ENCODE assay signal across 9 cellular contexts in the genomic region with DNA sequence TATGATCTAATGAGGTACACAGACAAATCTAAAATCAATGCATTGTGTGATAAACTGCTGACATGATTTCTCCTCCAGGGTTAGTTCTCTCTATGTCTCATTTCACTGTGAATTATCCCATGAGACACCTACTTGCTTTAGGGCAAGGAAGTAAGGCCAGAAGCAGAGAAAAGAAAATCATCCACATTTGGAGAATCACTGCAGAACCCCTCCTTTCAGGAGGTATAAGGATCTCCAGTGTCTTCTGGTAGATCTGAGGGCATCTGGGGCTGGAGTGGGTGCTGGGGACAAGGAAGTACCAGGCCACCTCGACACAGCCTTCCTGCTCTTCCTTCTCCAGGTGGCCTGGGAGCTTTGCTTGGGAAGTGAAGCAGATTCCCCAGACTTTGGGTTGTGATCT. TPM values are rescaled to one million over a fixed set of nuclear protein-coding genes. Genes with fewer than 3 reads are reported as not detected.
DNase-seq lines count a peak whose midpoint lies in the region; ATAC-seq and TF ChIP-seq lines count a peak whose summit lies in the region.
"Had no signal": no experiment of that assay in that cellular context is flagged by ENCODE, and none has a peak within 500 bp of the region (broad histone marks: within the 10 kb centered on the region; RNA-seq: fewer than 3 reads in every experiment).

No MANE protein-coding gene starts in this region.

- peak overlapping the region; percentile 100 for H3K27ac ChIP-seq in foreskin keratinocyte
- no peak overlapping the region for H3K27ac ChIP-seq in CD8-positive, alpha-beta memory T cell (ENCODE audit: low read depth, low read length)

- H3K4me3 Mint-ChIP-seq in activated T-cell treated with anti-CD3 and anti-CD28 coated beads, Interleukin-2, amount 50 U/mL, for 4 hours: no peak overlapping the region
- no peak overlapping the region for H3K4me3 Mint-ChIP-seq in CD8-positive, alpha-beta memory T cell
- H3K4me3 Mint-ChIP-seq: activated naive CD4-positive, alpha-beta T cell treated with anti-CD3 and anti-CD28 coated beads, Interleukin-2, amount 10 ng/mL, durations not matched to agents 7 days and 5 days had no signal

- H3K27me3 Mint-ChIP-seq in activated T-cell treated with anti-CD3 and anti-CD28 coated beads, Interleukin-2, amount 50 U/mL, for 4 hours (ENCODE audit: low read depth): no peaks in the 10 kb centered on the region
- peaks cover 0 to 1% of the 10 kb centered on the region in 2 donors for H3K27me3 Mint-ChIP-seq in CD8-positive, alpha-beta memory T cell

- intact Hi-C loops in sciatic nerve (cut with DNase I): loop anchor here (5.0 to 10.0 kb wide), 2 partner anchors 56 to 188 kb away; no protein-coding TSS in a partner anchor

- H3K4me1 ChIP-seq in foreskin keratinocyte: peaks cover 19% of the 10 kb centered on the region
- no peaks in the 10 kb centered on the region for H3K4me1 ChIP-seq in CD8-positive, alpha-beta memory T cell (ENCODE audit: insufficient read depth, low read length)

- H3K27ac Mint-ChIP-seq in CD8-positive, alpha-beta memory T cell: peak overlapping the region in 1 of 8 donors; percentile 30
- H3K27ac Mint-ChIP-seq: activated naive CD4-positive, alpha-beta T cell treated with anti-CD3 and anti-CD28 coated beads, Interleukin-2, amount 10 ng/mL, durations not matched to agents 7 days and 5 days had no signal

- peaks cover 7% of the 10 kb centered on the region for H3K4me1 Mint-ChIP-seq in activated T-cell treated with anti-CD3 and anti-CD28 coated beads, Interleukin-2, amount 50 U/mL, for 4 hours (ENCODE audit: low read depth)
- peaks cover 0 to 12% (median 5%) of the 10 kb centered on the region in 3 donors for H3K4me1 Mint-ChIP-seq in CD8-positive, alpha-beta memory T cell

- in situ Hi-C loops in Caki2 (cut with HindIII; ENCODE audit: low pct_unique_long_range_greater_than_20kb, low sequenced_read_pairs) (no loop called here), SK-MEL-5 (cut with HindIII; ENCODE audit: low pct_unique_long_range_greater_than_20kb, low sequenced_read_pairs) (no loop called here)

- TF ChIP-seq CTCF in foreskin keratinocyte (conservative IDR thresholded peaks at IDR 0.05): no peak

- H3K36me3 Mint-ChIP-seq in activated T-cell treated with anti-CD3 and anti-CD28 coated beads, Interleukin-2, amount 50 U/mL, for 4 hours (ENCODE audit: insufficient read depth): no peaks in the 10 kb centered on the region
- no peaks in the 10 kb centered on the region for H3K36me3 Mint-ChIP-seq in CD8-positive, alpha-beta memory T cell
- H3K36me3 Mint-ChIP-seq: activated naive CD4-positive, alpha-beta T cell treated with anti-CD3 and anti-CD28 coated beads, Interleukin-2, amount 10 ng/mL, durations not matched to agents 7 days and 5 days had no signal

- CTCF ChIA-PET in CD8-positive, alpha-beta memory T cell (lab: Charles Lee): interaction anchor here (0.6 to 11.3 kb wide), 38 partner anchors 8 to 348 kb away, joined by 3 to 260 read pairs (median 4); a partner anchor contains a TSS

- no peaks in the 10 kb centered on the region for H3K9me3 Mint-ChIP-seq in activated T-cell treated with anti-CD3 and anti-CD28 coated beads, Interleukin-2, amount 50 U/mL, for 4 hours
- H3K9me3 Mint-ChIP-seq in CD8-positive, alpha-beta memory T cell: no peaks in the 10 kb centered on the region
- H3K9me3 Mint-ChIP-seq: activated naive CD4-positive, alpha-beta T cell treated with anti-CD3 and anti-CD28 coated beads, Interleukin-2, amount 10 ng/mL, durations not matched to agents 7 days and 5 days had no signal

- ATAC-seq in foreskin keratinocyte (no peak), sciatic nerve (peak; percentile 41)
- no peak for ATAC-seq in activated T-cell treated with anti-CD3 and anti-CD28 coated beads, Interleukin-2, amount 50 U/mL, for 4 hours

- POLR2A ChIA-PET in CD8-positive, alpha-beta memory T cell (lab: Charles Lee): interaction anchor here (0.8 kb wide), 1 partner anchor 348 kb away, joined by 4 read pairs; no protein-coding TSS in a partner anchor

- no peaks in the 10 kb centered on the region for H3K9me3 ChIP-seq in CD8-positive, alpha-beta memory T cell (ENCODE audit: low read length)

- H3K36me3 ChIP-seq in CD8-positive, alpha-beta memory T cell (ENCODE audit: insufficient read depth, low read length): no peaks in the 10 kb centered on the region

- no peaks in the 10 kb centered on the region for H3K27me3 ChIP-seq in foreskin keratinocyte
- no peaks in the 10 kb centered on the region for H3K27me3 ChIP-seq in CD8-positive, alpha-beta memory T cell (ENCODE audit: insufficient read depth, low read length, poor library complexity, severe bottlenecking)

- DNase-seq in Caki2 (ENCODE audit: low read depth): peak; percentile 53
- DNase-seq in SK-MEL-5 (ENCODE audit: low read depth, low spot score): peak; percentile 48
- peak in 1 of 2 donors; percentile 77 for DNase-seq in foreskin keratinocyte
- DNase-seq in sciatic nerve (ENCODE audit: low spot score): no peak
- no peak for DNase-seq in KG1 (lab: John Stamatoyannopoulos, UW)
- DNase-seq in activated T-cell treated with anti-CD3 and anti-CD28 coated beads, Interleukin-2, amount 50 U/mL, for 4 hours: no peak
- DNase-seq in cerebellar nuclear complex (lab: John Stamatoyannopoulos, UW): no peak
- no peak for DNase-seq in CD8-positive, alpha-beta memory T cell

- no peak overlapping the region for H3K4me3 ChIP-seq in CD8-positive, alpha-beta memory T cell (ENCODE audit: low read length)

RNA-seq across cellular contexts. Expression of a gene that starts 12.3 kb away (rescaled TPM):
- total RNA-seq in Caki2 (2014; rRNA removed; shearing (Covaris generic); ENCODE audit: low replicate concordance): 20.1 and 22.2 TPM in 2 replicates
- total RNA-seq in SK-MEL-5 (2014; rRNA removed; shearing (Covaris generic)): 8.9 and 12.2 TPM in 2 replicates
- 12.3 and 12.7 TPM in 2 replicates for polyA plus RNA-seq in SK-MEL-5 (2015; cell fraction: cytosol; rRNA removed)
- polyA plus RNA-seq in SK-MEL-5 (2015; cell fraction: nucleus; rRNA removed): 45.5 and 46.1 TPM in 2 replicates
- total RNA-seq in foreskin keratinocyte: 16.9 and 18.6 TPM in 2 replicates
- polyA plus RNA-seq in foreskin keratinocyte: 9.7 and 10.6 TPM in 2 replicates
- 30.5 TPM for total RNA-seq in sciatic nerve
- 10 to 100 TPM; 14.5 to 20.7 (median 16.6) TPM for total RNA-seq in activated T-cell treated with anti-CD3 and anti-CD28 coated beads, Interleukin-2, amount 50 U/mL, for 4 hours
- 10 to 100 TPM; 17.3 to 17.5 TPM for total RNA-seq in CD8-positive, alpha-beta memory T cell
- 8.1 TPM for polyA plus RNA-seq in CD8-positive, alpha-beta memory T cell

RNA-seq across cellular contexts. Expression of a gene that starts 24.3 kb away (rescaled TPM):
- 27.6 and 31.4 TPM in 2 replicates for total RNA-seq in Caki2 (2014; rRNA removed; shearing (Covaris generic); ENCODE audit: low replicate concordance)
- 0.05 TPM in 1 of 2 replicates, not detected in the other for total RNA-seq in SK-MEL-5 (2014; rRNA removed; shearing (Covaris generic))
- not detected in 2 replicates for polyA plus RNA-seq in SK-MEL-5 (2015; cell fraction: cytosol; rRNA removed)
- not detected in 2 replicates for polyA plus RNA-seq in SK-MEL-5 (2015; cell fraction: nucleus; rRNA removed)
- 630 and 1,498 TPM in 2 replicates for total RNA-seq in foreskin keratinocyte
- 544 and 1,190 TPM in 2 replicates for polyA plus RNA-seq in foreskin keratinocyte
- 15.6 TPM for total RNA-seq in sciatic nerve
- 1 to 10 TPM in 1 of 3 donors, under 1 TPM in 2; 0.82 to 1.1 (median 0.84) TPM for total RNA-seq in activated T-cell treated with anti-CD3 and anti-CD28 coated beads, Interleukin-2, amount 50 U/mL, for 4 hours
- 1 to 10 TPM; 1.2 to 1.6 TPM for total RNA-seq in CD8-positive, alpha-beta memory T cell
- not detected for polyA plus RNA-seq in CD8-positive, alpha-beta memory T cell

Comparison
In these comparisons a context has a peak if more than half of its experiments do, and no peak if none do; other contexts are left out.
1. DNase-seq: peak in Caki2 (single experiment) and SK-MEL-5 (single experiment); none in sciatic nerve (single experiment), KG1 (single experiment), activated T-cell treated with anti-CD3 and anti-CD28 coated beads, Interleukin-2, amount 50 U/mL, for 4 hours (single experiment), cerebellar nuclear complex (0 of 2) and CD8-positive, alpha-beta memory T cell (0 of 5).
2. RNA of a gene that starts 24.3 kb away (total RNA-seq): 630 to 1,498 TPM in foreskin keratinocyte; 27.6 to 31.4 TPM in Caki2, 15.6 TPM in sciatic nerve (single experiment), 1.2 to 1.6 TPM in CD8-positive, alpha-beta memory T cell, 0.82 to 1.1 TPM in activated T-cell treated with anti-CD3 and anti-CD28 coated beads, Interleukin-2, amount 50 U/mL, for 4 hours and 0.05 TPM in SK-MEL-5; every median in the first group is over 10 times any median in the second.